In genomic region chr1:33326690-33327300, GRCh38 we compare ENCODE assay signal across 20 cellular contexts. TPM values are rescaled to one million over a fixed set of nuclear protein-coding genes. Genes with fewer than 3 reads are reported as not detected.
A peak's percentile ranks its signal among the peaks of the same experiment; 100 is the strongest.
DNase-seq lines count a peak whose midpoint lies in the region; ATAC-seq, FAIRE-seq and TF ChIP-seq lines count a peak whose summit lies in the region.
"Had no signal": no experiment of that assay in that cellular context is flagged by ENCODE, and none has a peak within 500 bp of the region (broad histone marks: within the 10 kb centered on the region; RNA-seq: fewer than 3 reads in every experiment).

No MANE protein-coding gene starts in this region.

- FAIRE-seq in GM12891 (lab: Jason Lieb, UNC): no peak

- intact Hi-C loops in heart right ventricle (cut with DNase I): no loop called here
- intact Hi-C loops in Right ventricle myocardium inferior (cut with DNase I): no loop called here
- intact Hi-C loops in upper lobe of right lung (cut with DNase I): no loop called here
- intact Hi-C loops in prostate gland (cut with DNase I): no loop called here

- TF ChIP-seq CTCF in heart right ventricle (IDR thresholded peaks at IDR 0.05): no peak
- TF ChIP-seq CTCF in brain (conservative IDR thresholded peaks at IDR 0.05): no peak
- no peak for TF ChIP-seq CTCF in upper lobe of right lung (IDR thresholded peaks at IDR 0.05)
- no peak for TF ChIP-seq CTCF in prostate gland (IDR thresholded peaks at IDR 0.05)

- H2BK15ac ChIP-seq in mesenchymal stem cell (ENCODE audit: low read depth, poor library complexity, severe bottlenecking): no peak overlapping the region

- H3K27me3 ChIP-seq in heart right ventricle (no peaks in the 10 kb centered on the region), mesenchymal stem cell (ENCODE audit: control insufficient read depth in 1 of 2, insufficient read depth in 1 of 2, low read length in 2 of 2) (no peaks in the 10 kb centered on the region), upper lobe of right lung (no peaks in the 10 kb centered on the region), prostate gland (replicated peaks; ENCODE audit: insufficient read depth) (no peaks in the 10 kb centered on the region)
- H3K27me3 ChIP-seq: cardiac muscle cell had no signal

- H3K4me2 ChIP-seq in mesenchymal stem cell (ENCODE audit: low read length, poor library complexity, severe bottlenecking): no peak overlapping the region

- H3K9me3 Mint-ChIP-seq in brain: no peaks in the 10 kb centered on the region
- H3K9me3 Mint-ChIP-seq: activated naive CD4-positive, alpha-beta T cell treated with anti-CD3 and anti-CD28 coated beads for 36 hours; CD4-positive, alpha-beta memory T cell had no signal

- H3K9me3 ChIP-seq in heart right ventricle (no peaks in the 10 kb centered on the region), mesenchymal stem cell (ENCODE audit: control insufficient read depth, low read length) (no peaks in the 10 kb centered on the region), upper lobe of right lung (no peaks in the 10 kb centered on the region), prostate gland (no peaks in the 10 kb centered on the region)

- no peak overlapping the region for H2BK5ac ChIP-seq in mesenchymal stem cell (ENCODE audit: low read depth, low read length, poor library complexity, severe bottlenecking)

- no peak overlapping the region for H4K91ac ChIP-seq in mesenchymal stem cell (ENCODE audit: low read length)

- H3K36me3 ChIP-seq in heart right ventricle (peaks cover 11 to 100% (median 92%) of the 10 kb centered on the region in 9 donors), mesenchymal stem cell (ENCODE audit: control insufficient read depth in 1 of 2, insufficient read depth in 2 of 2, low read depth in 1 of 2, low read length in 2 of 2) (peaks cover 82 to 100% of the 10 kb centered on the region in 2 experiments), upper lobe of right lung (peaks cover 91% of the 10 kb centered on the region), prostate gland (peaks cover 22 to 48% of the 10 kb centered on the region in 2 donors)

- peaks cover 21% of the 10 kb centered on the region for H3K79me1 ChIP-seq in mesenchymal stem cell (replicated peaks; ENCODE audit: low read length, poor library complexity, severe bottlenecking)

- no peak overlapping the region for H3K14ac ChIP-seq in mesenchymal stem cell (ENCODE audit: low read length in 2 of 2)

- H2BK12ac ChIP-seq in mesenchymal stem cell (ENCODE audit: low read length in 2 of 2): no peak overlapping the region

- H2AFZ ChIP-seq in mesenchymal stem cell (ENCODE audit: low read depth, low read length): no peak overlapping the region

- H3K4me1 ChIP-seq in heart right ventricle (peaks cover 5 to 75% (median 52%) of the 10 kb centered on the region in 9 donors), mesenchymal stem cell (ENCODE audit: control insufficient read depth, insufficient read depth, low read depth, low read length) (peaks cover 40% of the 10 kb centered on the region), upper lobe of right lung (peaks cover 38% of the 10 kb centered on the region), prostate gland (replicated peaks) (no peaks in the 10 kb centered on the region)

- H3K27me3 Mint-ChIP-seq in brain: no peaks in the 10 kb centered on the region
- H3K27me3 Mint-ChIP-seq: CD4-positive, alpha-beta memory T cell; T-helper 17 cell had no signal

- H3K18ac ChIP-seq in mesenchymal stem cell (ENCODE audit: low read depth in 1 of 2, low read length in 2 of 2): no peak overlapping the region

- ATAC-seq in heart right ventricle (no peak), Right ventricle myocardium inferior (no peak), upper lobe of right lung (peak; percentile 44)
- ATAC-seq: T-helper 17 cell had no signal

- H3K9ac ChIP-seq in mesenchymal stem cell (ENCODE audit: low read length): no peak overlapping the region

- WGBS in heart right ventricle, 2 donors: 84 to 92% methylated on average over 11 of the region's 11 CpGs
- 87% methylated on average over 8 of the region's 11 CpGs for WGBS in mesenchymal stem cell
- 85% methylated on average over 11 of the region's 11 CpGs for WGBS in prostate gland

- TF ChIP-seq POLR2A in GM12891 (IDR thresholded peaks at IDR 0.05; ENCODE audit: low read depth, low read length) (no peak), prostate gland (IDR thresholded peaks at IDR 0.05) (no peak)

- no peak overlapping the region for H3K23ac ChIP-seq in mesenchymal stem cell (ENCODE audit: low read length in 2 of 2)

- H3K4me3 Mint-ChIP-seq in brain: no peak overlapping the region
- H3K4me3 Mint-ChIP-seq: activated naive CD4-positive, alpha-beta T cell treated with anti-CD3 and anti-CD28 coated beads for 36 hours; CD4-positive, alpha-beta memory T cell; T-helper 17 cell had no signal

- peaks cover 71% of the 10 kb centered on the region for H3K36me3 Mint-ChIP-seq in brain

- peak overlapping the region in 3 of 5 experiments; percentile 48 to 65 (median 50) for H3K27ac Mint-ChIP-seq in brain
- H3K27ac Mint-ChIP-seq: activated naive CD4-positive, alpha-beta T cell treated with anti-CD3 and anti-CD28 coated beads for 36 hours; CD4-positive, alpha-beta memory T cell; T-helper 17 cell had no signal

- no peak for DNase-seq in heart right ventricle
- no peak for DNase-seq in Right ventricle myocardium inferior (ENCODE audit: missing footprints)
- DNase-seq in mesenchymal stem cell: no peak
- no peak for DNase-seq in upper lobe of right lung
- DNase-seq in medulla oblongata (ENCODE audit: extremely low spot score): no peak
- DNase-seq in GM12891 (ENCODE audit: insufficient read length, low spot score): no peak
- no peak for DNase-seq in prostate gland (ENCODE audit: low spot score)
- DNase-seq: ACHN; activated naive CD4-positive, alpha-beta T cell treated with anti-CD3 and anti-CD28 coated beads for 36 hours; CD4-positive, alpha-beta memory T cell; DND-41; mesendoderm; NCI-H1694 treated with DMSO at 0.1 percent for 48 hours; NCI-H526; stimulated activated CD4-positive, alpha-beta T cell treated with anti-CD3 and anti-CD28 coated beads, Interleukin-4, amount 100 ng/mL, for 24 hours; T-helper 17 cell had no signal

- no peak overlapping the region for H3K4me3 ChIP-seq in heart right ventricle
- no peak overlapping the region for H3K4me3 ChIP-seq in mesenchymal stem cell (ENCODE audit: insufficient read depth in 1 of 2, low read depth in 1 of 2, low read length in 2 of 2)
- no peak overlapping the region for H3K4me3 ChIP-seq in upper lobe of right lung
- no peak overlapping the region for H3K4me3 ChIP-seq in prostate gland
- H3K4me3 ChIP-seq: cardiac muscle cell had no signal

- H3K27ac ChIP-seq in heart right ventricle (peak overlapping the region in 6 of 10 donors; percentile 4 to 81 (median 24)), mesenchymal stem cell (ENCODE audit: low read length, poor library complexity, severe bottlenecking) (peak overlapping the region; percentile 34), upper lobe of right lung (no peak overlapping the region), prostate gland (no peak overlapping the region)
- H3K27ac ChIP-seq: cardiac muscle cell had no signal

- no peak overlapping the region for H2BK120ac ChIP-seq in mesenchymal stem cell (ENCODE audit: low read depth, low read length)

- H2AK5ac ChIP-seq in mesenchymal stem cell (ENCODE audit: low read length, severe bottlenecking): no peak overlapping the region

- no peak overlapping the region for H3K4ac ChIP-seq in mesenchymal stem cell (ENCODE audit: low read depth in 1 of 2, low read length in 2 of 2)

- peaks cover 4% of the 10 kb centered on the region for H3K4me1 Mint-ChIP-seq in brain
- H3K4me1 Mint-ChIP-seq: CD4-positive, alpha-beta memory T cell; T-helper 17 cell had no signal

- H4K8ac ChIP-seq in mesenchymal stem cell (ENCODE audit: low read length): no peak overlapping the region

TF ChIP-seq in GM12891, 5 proteins besides CTCF, POLR2A, EP300 and RAD21:
- TF ChIP-seq TAF1 (IDR thresholded peaks at IDR 0.05; ENCODE audit: low read depth, low read length) (no peak), PAX5 (IDR thresholded peaks at IDR 0.05; ENCODE audit: insufficient read depth, low read length, severe bottlenecking) (no peak)

RNA-seq across cellular contexts. Expression of gene A3GALT2, which starts 5.9 kb away (rescaled TPM):
- total RNA-seq in heart right ventricle: under 1 TPM in 1 of 10 donors, not detected in 9; 0.25 TPM
- polyA plus RNA-seq in heart right ventricle: not detected
- total RNA-seq in Right ventricle myocardium inferior: not detected
- not detected for polyA plus RNA-seq in brain (ENCODE audit: insufficient read depth, low read depth, low replicate concordance)
- 0.04 TPM for polyA plus RNA-seq in mesenchymal stem cell (2013, experiment 1 of 2)
- polyA plus RNA-seq in mesenchymal stem cell (2013, experiment 2 of 2): not detected
- not detected for total RNA-seq in upper lobe of right lung
- not detected for polyA plus RNA-seq in GM12891 (2012; ENCODE audit: low read depth, missing spikeins)
- under 1 TPM in 1 of 2 donors, not detected in 1; 0.46 TPM for total RNA-seq in prostate gland
- total RNA-seq: activated naive CD4-positive, alpha-beta T cell treated with anti-CD3 and anti-CD28 coated beads for 36 hours; cardiac muscle cell; CD4-positive, alpha-beta memory T cell; LHCN-M2; ureter had no signal
- polyA plus RNA-seq: CD4-positive, alpha-beta memory T cell had no signal

Comparison
In these comparisons a context has a peak if more than half of its experiments do, and no peak if none do; other contexts are left out.
1. H3K27ac ChIP-seq: peak in heart right ventricle (6 of 10) and mesenchymal stem cell (single experiment); none in upper lobe of right lung (single experiment) and prostate gland (0 of 2).